Comparison of ENCODE assay signal across 24 cellular contexts in genomic region chr21:25183577-25183976, GRCh38.
"Had no signal": no experiment of that assay in that cellular context is flagged by ENCODE, and none has a peak within 500 bp of the region (broad histone marks: within the 10 kb centered on the region; RNA-seq: fewer than 3 reads in every experiment).

No MANE protein-coding gene starts in this region.

- H3K4me3 ChIP-seq: neural progenitor cell, ovary, psoas muscle, right lobe of liver, sigmoid colon, stomach, thoracic aorta, thyroid gland, tibial nerve, upper lobe of left lung, vagina had no signal

- ATAC-seq: psoas muscle; right cardiac atrium; stimulated activated effector memory CD8-positive, alpha-beta T cell treated with anti-CD3 and anti-CD28 coated beads, Interleukin-12 subunit alpha, Interleukin-12 subunit beta, amount 100 ng/mL, for 72 hours; stimulated activated naive B cell treated with anti-CD40 and anti-IgM and Interleukin-4, amounts not matched to agents 10 μg/mL and 1 μg/mL and 100 μg/mL, for 72 hours had no signal

- DNase-seq: occipital lobe; ovary; posterior cingulate gyrus; psoas muscle; right cardiac atrium; right lobe of liver; sigmoid colon; small intestine; stimulated activated CD4-positive, alpha-beta T cell treated with anti-CD3 and anti-CD28 coated beads, Interleukin-15, amount 100 ng/mL, for 24 hours; stimulated activated CD4-positive, alpha-beta T cell treated with anti-CD3 and anti-CD28 coated beads, Interleukin-2, amount 100 ng/mL, for 24 hours; stimulated activated CD4-positive, alpha-beta T cell treated with anti-CD3 and anti-CD28 coated beads, Interleukin-2, amount 100 ng/mL, for 48 hours; stimulated activated CD4-positive, alpha-beta T cell treated with anti-CD3 and anti-CD28 coated beads, Interleukin-4, amount 100 ng/mL, for 24 hours; stimulated activated naive B cell treated with anti-CD40 and anti-IgM and Interleukin-4, amounts not matched to agents 10 μg/mL and 1 μg/mL and 100 μg/mL, for 72 hours; stimulated activated naive CD4-positive, alpha-beta T cell treated with Interleukin-2 at 50 U/mL for 16 hours; stomach; thyroid gland; trophoblast cell; upper lobe of left lung had no signal

- H3K9ac ChIP-seq: neural progenitor cell, parathyroid adenoma had no signal

- H3K79me2 ChIP-seq: parathyroid adenoma had no signal

- H3K27ac ChIP-seq: neural progenitor cell, ovary, parathyroid adenoma, psoas muscle, right lobe of liver, sigmoid colon, stomach, thoracic aorta, thyroid gland, tibial nerve, upper lobe of left lung, vagina had no signal

- H3K27me3 ChIP-seq: neural progenitor cell, ovary, right lobe of liver, sigmoid colon, stomach, thyroid gland, tibial nerve, upper lobe of left lung, vagina had no signal

- H3K4me1 ChIP-seq: neural progenitor cell, parathyroid adenoma, psoas muscle, right lobe of liver, sigmoid colon, stomach, thyroid gland, tibial nerve, upper lobe of left lung, vagina had no signal

- H2AFZ ChIP-seq: neural progenitor cell, parathyroid adenoma had no signal

- H3K4me2 ChIP-seq: neural progenitor cell had no signal

- H3K36me3 ChIP-seq: neural progenitor cell, ovary, right lobe of liver, sigmoid colon, stomach, thoracic aorta, thyroid gland, tibial nerve, upper lobe of left lung, vagina had no signal

- H3K9me3 ChIP-seq: ovary, psoas muscle, right lobe of liver, sigmoid colon, stomach, thoracic aorta, thyroid gland, tibial nerve, upper lobe of left lung, vagina had no signal
